ENCODE assay signal across 1 cellular context in the genomic region with DNA sequence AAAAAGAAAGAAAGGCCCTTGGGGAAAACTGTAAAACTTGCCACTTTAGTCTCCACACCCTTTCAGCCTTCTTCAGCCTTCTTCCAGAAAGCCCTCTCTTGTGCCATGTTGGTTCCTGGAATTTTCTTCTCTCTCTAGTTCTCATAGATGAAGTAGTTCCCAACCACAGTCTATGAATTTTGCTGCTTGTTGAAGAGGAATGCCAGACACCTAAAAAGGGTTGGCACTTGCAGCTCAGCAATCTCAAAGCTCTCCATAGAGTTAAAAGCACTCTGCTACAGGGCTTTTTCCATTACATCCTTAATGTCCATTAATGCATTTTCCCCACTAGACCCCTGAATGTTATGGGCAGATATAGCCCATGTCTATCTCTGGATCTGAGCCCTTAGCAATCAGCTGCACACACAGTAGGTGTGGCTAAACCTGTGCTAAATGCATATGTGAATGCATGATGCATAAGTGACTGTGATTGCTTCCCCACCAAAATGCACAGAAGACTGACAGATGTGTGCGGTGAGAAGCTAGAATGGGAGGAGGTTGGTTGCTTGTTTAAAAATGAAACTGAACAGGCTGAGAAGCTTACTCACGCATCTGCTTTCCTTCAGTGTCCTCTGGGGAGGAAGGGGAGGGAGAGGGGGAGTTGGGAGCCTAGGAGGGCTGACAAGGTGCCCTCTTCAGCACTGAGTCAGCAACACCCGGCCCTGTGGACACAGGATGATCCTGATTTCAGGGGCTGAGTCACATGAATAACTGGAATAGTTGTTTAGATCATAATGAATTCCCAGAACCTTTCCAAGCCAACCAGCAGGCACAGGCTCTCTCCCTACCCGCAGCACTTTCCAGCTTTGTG.
TF ChIP-seq lines count a peak whose summit lies in the region.

No MANE protein-coding gene starts in this region.

TF ChIP-seq in HEK293, 187 proteins besides CTCF, POLR2A, EP300 and RAD21 (continued from another document):
- no peak for TF ChIP-seq ZNF169 (tag by site-specific recombination; IDR thresholded peaks at IDR 0.05)
- TF ChIP-seq, protein P1, sequence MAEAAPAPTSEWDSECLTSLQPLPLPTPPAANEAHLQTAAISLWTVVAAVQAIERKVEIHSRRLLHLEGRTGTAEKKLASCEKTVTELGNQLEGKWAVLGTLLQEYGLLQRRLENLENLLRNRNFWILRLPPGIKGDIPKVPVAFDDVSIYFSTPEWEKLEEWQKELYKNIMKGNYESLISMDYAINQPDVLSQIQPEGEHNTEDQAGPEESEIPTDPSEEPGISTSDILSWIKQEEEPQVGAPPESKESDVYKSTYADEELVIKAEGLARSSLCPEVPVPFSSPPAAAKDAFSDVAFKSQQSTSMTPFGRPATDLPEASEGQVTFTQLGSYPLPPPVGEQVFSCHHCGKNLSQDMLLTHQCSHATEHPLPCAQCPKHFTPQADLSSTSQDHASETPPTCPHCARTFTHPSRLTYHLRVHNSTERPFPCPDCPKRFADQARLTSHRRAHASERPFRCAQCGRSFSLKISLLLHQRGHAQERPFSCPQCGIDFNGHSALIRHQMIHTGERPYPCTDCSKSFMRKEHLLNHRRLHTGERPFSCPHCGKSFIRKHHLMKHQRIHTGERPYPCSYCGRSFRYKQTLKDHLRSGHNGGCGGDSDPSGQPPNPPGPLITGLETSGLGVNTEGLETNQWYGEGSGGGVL (tag by site-specific recombination; IDR thresholded peaks at IDR 0.05) = peak; percentile 96
- no peak for TF ChIP-seq KLF1 (tag by site-specific recombination; IDR thresholded peaks at IDR 0.05)
- no peak for TF ChIP-seq KLF7 (tag by site-specific recombination; IDR thresholded peaks at IDR 0.05; ENCODE audit: borderline replicate concordance)
- no peak for TF ChIP-seq SCRT1 (tag by site-specific recombination; IDR thresholded peaks at IDR 0.05; ENCODE audit: borderline replicate concordance)
- no peak for TF ChIP-seq GFI1B (tag by site-specific recombination; IDR thresholded peaks at IDR 0.05)
- peak; percentile 52; the same call in 1 of the 2 replicates for TF ChIP-seq ZNF660 (tag by site-specific recombination; IDR thresholded peaks at IDR 0.05)
- TF ChIP-seq SP7 (tag by site-specific recombination; IDR thresholded peaks at IDR 0.05) = peak; percentile 50; the same call in 1 of the 2 replicates
- no peak for TF ChIP-seq ZFHX2 (tag by site-specific recombination; conservative IDR thresholded peaks at IDR 0.05)
- TF ChIP-seq, protein P2, sequence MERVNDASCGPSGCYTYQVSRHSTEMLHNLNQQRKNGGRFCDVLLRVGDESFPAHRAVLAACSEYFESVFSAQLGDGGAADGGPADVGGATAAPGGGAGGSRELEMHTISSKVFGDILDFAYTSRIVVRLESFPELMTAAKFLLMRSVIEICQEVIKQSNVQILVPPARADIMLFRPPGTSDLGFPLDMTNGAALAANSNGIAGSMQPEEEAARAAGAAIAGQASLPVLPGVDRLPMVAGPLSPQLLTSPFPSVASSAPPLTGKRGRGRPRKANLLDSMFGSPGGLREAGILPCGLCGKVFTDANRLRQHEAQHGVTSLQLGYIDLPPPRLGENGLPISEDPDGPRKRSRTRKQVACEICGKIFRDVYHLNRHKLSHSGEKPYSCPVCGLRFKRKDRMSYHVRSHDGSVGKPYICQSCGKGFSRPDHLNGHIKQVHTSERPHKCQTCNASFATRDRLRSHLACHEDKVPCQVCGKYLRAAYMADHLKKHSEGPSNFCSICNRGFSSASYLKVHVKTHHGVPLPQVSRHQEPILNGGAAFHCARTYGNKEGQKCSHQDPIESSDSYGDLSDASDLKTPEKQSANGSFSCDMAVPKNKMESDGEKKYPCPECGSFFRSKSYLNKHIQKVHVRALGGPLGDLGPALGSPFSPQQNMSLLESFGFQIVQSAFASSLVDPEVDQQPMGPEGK (tag by site-specific recombination; IDR thresholded peaks at IDR 0.05) = peak; percentile 50
TF ChIP-seq in HEK293: peak in this region for 9.
